7 cellular contexts compared by ENCODE assay signal in the genomic region with DNA sequence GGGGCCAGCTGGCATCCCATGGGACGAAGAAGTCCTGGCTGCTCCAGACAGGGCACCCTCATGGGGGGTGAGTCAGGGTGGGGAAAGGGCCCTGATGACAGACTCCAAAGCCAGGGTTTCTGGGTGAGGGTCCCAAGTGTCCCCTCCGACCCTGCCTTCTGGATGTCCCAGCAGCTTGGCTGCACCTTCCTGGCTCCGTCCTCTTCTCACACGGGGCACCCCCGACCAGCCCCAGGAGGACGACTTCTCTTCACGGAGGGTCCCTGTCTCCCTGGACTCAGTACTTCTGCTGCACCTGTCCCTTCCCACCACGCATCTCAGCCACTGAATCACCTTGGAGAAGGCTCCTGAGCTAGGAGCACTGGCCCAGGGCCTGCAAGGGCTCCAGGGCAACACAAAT.
"Had no signal": no experiment of that assay in that cellular context is flagged by ENCODE, and none has a peak within 500 bp of the region (broad histone marks: within the 10 kb centered on the region; RNA-seq: fewer than 3 reads in every experiment).

No MANE protein-coding gene starts in this region.

- H3K4me3 ChIP-seq: GM23338, K562 had no signal

- DNase-seq: H9, HCEC 1CT, IMR-90 had no signal

- H2AFZ ChIP-seq: GM23338 had no signal

- ATAC-seq: GM23338, K562 had no signal

- H3K4me2 ChIP-seq: GM23338 had no signal

- FAIRE-seq: H1, H54, K562 had no signal
